8 cellular contexts compared by ENCODE assay signal in the genomic region with DNA sequence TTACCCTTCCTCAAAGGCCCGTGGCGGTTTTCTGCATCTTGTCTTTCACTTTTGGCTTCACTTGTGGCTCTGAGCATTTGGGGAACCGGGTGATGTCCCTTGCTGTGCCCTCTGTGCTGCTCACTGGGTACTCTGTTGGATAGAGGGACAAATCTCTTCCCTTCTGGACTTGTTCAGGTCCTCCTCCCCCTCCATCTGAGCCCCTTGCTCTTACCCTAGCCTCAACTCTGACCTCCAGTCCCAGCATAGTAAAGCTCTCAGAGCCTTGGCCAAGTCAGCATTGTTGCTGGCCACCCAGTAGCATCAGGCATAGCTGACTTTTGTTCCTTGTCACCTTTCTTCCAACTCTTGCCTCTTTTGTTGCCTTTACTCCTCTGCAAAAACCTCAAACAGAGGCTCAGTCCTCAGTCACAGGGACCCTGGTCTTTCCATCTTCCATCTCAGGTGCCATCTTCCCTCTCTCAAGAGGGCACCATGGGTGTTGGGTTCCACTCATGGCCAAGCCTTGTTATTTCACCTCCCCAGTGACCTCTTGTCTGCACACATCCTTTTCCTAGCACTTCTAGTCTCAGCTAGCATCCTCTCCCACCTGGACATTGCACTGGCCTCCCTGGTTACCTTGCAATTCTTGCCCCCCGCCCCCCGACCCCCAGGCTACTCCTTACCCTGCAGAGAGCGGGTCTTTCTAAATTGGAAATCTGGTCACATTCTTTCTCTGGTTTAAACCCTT. TPM values are rescaled to one million over a fixed set of nuclear protein-coding genes. Genes with fewer than 3 reads are reported as not detected.
A peak's percentile ranks its signal among the peaks of the same experiment; 100 is the strongest.
DNase-seq lines count a peak whose midpoint lies in the region; ATAC-seq, FAIRE-seq and TF ChIP-seq lines count a peak whose summit lies in the region.

No MANE protein-coding gene starts in this region.

- H3K4me1 ChIP-seq in A549 (peaks cover 16% of the 10 kb centered on the region; the same call in 2 of the 3 replicates), mucosa of stomach (ENCODE audit: control insufficient read depth, insufficient read depth, low read length) (peaks cover 31% of the 10 kb centered on the region)

- H3K4me1 Mint-ChIP-seq in T-helper 17 cell: peaks cover 31% of the 10 kb centered on the region

- H3K27me3 ChIP-seq in mucosa of stomach (ENCODE audit: control insufficient read depth, insufficient read depth, low read length): no peaks in the 10 kb centered on the region

- peak overlapping the region; percentile 88 for H3K4me2 ChIP-seq in A549

- H3K36me3 Mint-ChIP-seq in T-helper 17 cell (ENCODE audit: low read depth): peaks cover 7% of the 10 kb centered on the region

- H3K27ac Mint-ChIP-seq in T-helper 17 cell: peak overlapping the region; percentile 96

- TF ChIP-seq CTCF in A549 (IDR thresholded peaks at IDR 0.05) (no peak), choroid plexus epithelial cell (conservative IDR thresholded peaks at IDR 0.05; ENCODE audit: low read depth, low read length) (no peak)

- TF ChIP-seq RAD21 in A549 (conservative IDR thresholded peaks at IDR 0.05 in 1 of 2, IDR thresholded peaks at IDR 0.05 in 1 of 2): no peak

- H3K9ac ChIP-seq in mucosa of stomach (ENCODE audit: low read length): peak overlapping the region; percentile 93

- FAIRE-seq in A549 (lab: Jason Lieb, UNC): no peak

- ATAC-seq in A549 (peak in 1 of 2 experiments; percentile 1; a peak in 2 of 6 replicates), GM18520 (IDR thresholded peaks at IDR 0.05; ENCODE audit: unreplicated experiment) (peak; percentile 47), HG03135 (IDR thresholded peaks at IDR 0.05; ENCODE audit: unreplicated experiment) (peak; percentile 57), T-helper 17 cell (peak; percentile 55)

- POLR2A ChIA-PET in A549 (lab: Yijun Ruan, JAX): interaction anchor here (1.8 kb wide), 1 partner anchor 10 kb away, joined by 4 read pairs; no protein-coding TSS in a partner anchor

- H3K4me3 ChIP-seq in A549: peak overlapping the region; percentile 76
- peak overlapping the region; percentile 100 for H3K4me3 ChIP-seq in choroid plexus epithelial cell (ENCODE audit: low read depth, low read length)
- H3K4me3 ChIP-seq in mucosa of stomach (ENCODE audit: low read length): peak overlapping the region; percentile 91

- DNase-seq in A549 (ENCODE audit: low read depth in 1 of 2, low spot score in 1 of 2): peak in 1 of 2 experiments; percentile 56
- peak in 2 of 3 donors; percentile 55 to 61 for DNase-seq in T-helper 17 cell
- DNase-seq in choroid plexus epithelial cell (ENCODE audit: low read depth): no peak
- DNase-seq in substantia nigra (lab: John Stamatoyannopoulos, UW): peak in 6 of 49 donors; percentile 34 to 64 (median 45)
- no peak for DNase-seq in glomerular visceral epithelial cell (ENCODE audit: extremely low spot score)

- no peak for TF ChIP-seq EP300 in A549 (IDR thresholded peaks at IDR 0.05)

- 38% methylated on average over 5 of the region's 6 CpGs for WGBS in A549 (ENCODE audit: missing lambda C conversion rate)

- CTCF ChIA-PET in A549 (lab: Yijun Ruan, JAX): interaction anchor here (0.6 to 22.2 kb wide), 7 partner anchors 8 to 121 kb away, joined by 3 to 370 read pairs (median 8); a partner anchor contains a TSS

- TF ChIP-seq POLR2A in A549 (IDR thresholded peaks at IDR 0.05; ENCODE audit: low read length): no peak

- H3K27me3 Mint-ChIP-seq in T-helper 17 cell: no peaks in the 10 kb centered on the region

- peak overlapping the region; percentile 100 for H3K4me3 Mint-ChIP-seq in T-helper 17 cell

- H3K9me3 ChIP-seq in A549: no peaks in the 10 kb centered on the region
- no peaks in the 10 kb centered on the region for H3K9me3 ChIP-seq in T-helper 17 cell (ENCODE audit: control insufficient read depth, low read length, poor library complexity, severe bottlenecking)
- no peaks in the 10 kb centered on the region for H3K9me3 ChIP-seq in mucosa of stomach (ENCODE audit: control insufficient read depth, low read length)

- H3K27ac ChIP-seq in A549 (peak overlapping the region; percentile 88 to 96), substantia nigra (ENCODE audit: low read depth, low read length, poor library complexity, severe bottlenecking) (peak overlapping the region; percentile 87)

- H3K36me3 ChIP-seq in mucosa of stomach (ENCODE audit: control insufficient read depth, insufficient read depth, low read length): no peaks in the 10 kb centered on the region

TF ChIP-seq in A549, 52 proteins besides CTCF, POLR2A, EP300 and RAD21 (continues in another document):
- TF ChIP-seq, protein P1, sequence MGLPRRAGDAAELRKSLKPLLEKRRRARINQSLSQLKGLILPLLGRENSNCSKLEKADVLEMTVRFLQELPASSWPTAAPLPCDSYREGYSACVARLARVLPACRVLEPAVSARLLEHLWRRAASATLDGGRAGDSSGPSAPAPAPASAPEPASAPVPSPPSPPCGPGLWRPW (IDR thresholded peaks at IDR 0.05): no peak
- no peak for TF ChIP-seq CBX2 (IDR thresholded peaks at IDR 0.05; ENCODE audit: borderline replicate concordance, low read depth)
- TF ChIP-seq, protein P2, sequence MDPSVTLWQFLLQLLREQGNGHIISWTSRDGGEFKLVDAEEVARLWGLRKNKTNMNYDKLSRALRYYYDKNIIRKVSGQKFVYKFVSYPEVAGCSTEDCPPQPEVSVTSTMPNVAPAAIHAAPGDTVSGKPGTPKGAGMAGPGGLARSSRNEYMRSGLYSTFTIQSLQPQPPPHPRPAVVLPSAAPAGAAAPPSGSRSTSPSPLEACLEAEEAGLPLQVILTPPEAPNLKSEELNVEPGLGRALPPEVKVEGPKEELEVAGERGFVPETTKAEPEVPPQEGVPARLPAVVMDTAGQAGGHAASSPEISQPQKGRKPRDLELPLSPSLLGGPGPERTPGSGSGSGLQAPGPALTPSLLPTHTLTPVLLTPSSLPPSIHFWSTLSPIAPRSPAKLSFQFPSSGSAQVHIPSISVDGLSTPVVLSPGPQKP (IDR thresholded peaks at IDR 0.05; ENCODE audit: low read depth, low read length): no peak
- TF ChIP-seq, protein P3, sequence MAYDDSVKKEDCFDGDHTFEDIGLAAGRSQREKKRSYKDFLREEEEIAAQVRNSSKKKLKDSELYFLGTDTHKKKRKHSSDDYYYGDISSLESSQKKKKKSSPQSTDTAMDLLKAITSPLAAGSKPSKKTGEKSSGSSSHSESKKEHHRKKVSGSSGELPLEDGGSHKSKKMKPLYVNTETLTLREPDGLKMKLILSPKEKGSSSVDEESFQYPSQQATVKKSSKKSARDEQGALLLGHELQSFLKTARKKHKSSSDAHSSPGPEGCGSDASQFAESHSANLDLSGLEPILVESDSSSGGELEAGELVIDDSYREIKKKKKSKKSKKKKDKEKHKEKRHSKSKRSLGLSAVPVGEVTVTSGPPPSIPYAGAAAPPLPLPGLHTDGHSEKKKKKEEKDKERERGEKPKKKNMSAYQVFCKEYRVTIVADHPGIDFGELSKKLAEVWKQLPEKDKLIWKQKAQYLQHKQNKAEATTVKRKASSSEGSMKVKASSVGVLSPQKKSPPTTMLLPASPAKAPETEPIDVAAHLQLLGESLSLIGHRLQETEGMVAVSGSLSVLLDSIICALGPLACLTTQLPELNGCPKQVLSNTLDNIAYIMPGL (CRISPR knock-in tag; IDR thresholded peaks at IDR 0.05; ENCODE audit: borderline replicate concordance): no peak
- no peak for TF ChIP-seq KDM1A (IDR thresholded peaks at IDR 0.05; ENCODE audit: low read depth)
- TF ChIP-seq KDM5A (IDR thresholded peaks at IDR 0.05): no peak

RNA-seq across cellular contexts. Expression of a gene that starts 0.4 kb away (rescaled TPM):
- polyA plus RNA-seq in A549 (2011; rRNA removed) (11.0 and 11.3 TPM in 2 replicates), A549 (2017; fragmentation: RNase III; extraction: RNeasy Plus Mini Kit Qiagen cat#74134 plus additional on column Dnase treatment) (51.9 to 53.5 TPM (median 52.4 TPM) in 3 replicates)
- 74.3 and 76.3 TPM in 2 replicates for polyA plus RNA-seq in A549 (2012; cell fraction: cytosol; rRNA removed)
- 57.1 and 62.6 TPM in 2 replicates for polyA plus RNA-seq in A549 (2012; cell fraction: nucleus; rRNA removed)
- polyA minus RNA-seq in A549 (2011; rRNA and poly(A)+ RNA removed): 5.2 and 6.7 TPM in 2 replicates
- total RNA-seq in T-helper 17 cell: 100 to 1,000 TPM in 1 of 2 donors, 10 to 100 TPM in 1; 93.7 to 119 TPM

RNA-seq across cellular contexts. Expression of a gene that starts 5.4 kb away (rescaled TPM):
- polyA plus RNA-seq in A549 (2011; rRNA removed): 0.92 and 1.6 TPM in 2 replicates
- polyA plus RNA-seq in A549 (2012; cell fraction: cytosol; rRNA removed): 5.4 and 6.9 TPM in 2 replicates
- polyA plus RNA-seq in A549 (2012; cell fraction: nucleus; rRNA removed): 15.4 and 21.9 TPM in 2 replicates
- polyA plus RNA-seq in A549 (2017; fragmentation: RNase III; extraction: RNeasy Plus Mini Kit Qiagen cat#74134 plus additional on column Dnase treatment): 3.6 to 4.4 TPM (median 3.9 TPM) in 3 replicates
- polyA minus RNA-seq in A549 (2011; rRNA and poly(A)+ RNA removed): 0.83 and 1.6 TPM in 2 replicates
- 1 to 10 TPM; 6.7 to 8.4 TPM for total RNA-seq in T-helper 17 cell

RNA-seq across cellular contexts. Expression of a gene that starts 6.9 kb away (rescaled TPM):
- polyA plus RNA-seq in A549 (2011; rRNA removed) (1.7 and 2.6 TPM in 2 replicates), A549 (2017; fragmentation: RNase III; extraction: RNeasy Plus Mini Kit Qiagen cat#74134 plus additional on column Dnase treatment) (8.4 to 11.2 TPM (median 10.0 TPM) in 3 replicates)
- polyA plus RNA-seq in A549 (2012; cell fraction: cytosol; rRNA removed): 5.6 and 7.2 TPM in 2 replicates
- 61.3 and 65.9 TPM in 2 replicates for polyA plus RNA-seq in A549 (2012; cell fraction: nucleus; rRNA removed)
- 0.66 and 1.5 TPM in 2 replicates for polyA minus RNA-seq in A549 (2011; rRNA and poly(A)+ RNA removed)
- 1 to 10 TPM; 4.6 to 5.7 TPM for total RNA-seq in T-helper 17 cell

RNA-seq across cellular contexts. Expression of a gene that starts 31.4 kb away (rescaled TPM):
- polyA plus RNA-seq in A549 (2011; rRNA removed) (18.2 and 19.5 TPM in 2 replicates), A549 (2017; fragmentation: RNase III; extraction: RNeasy Plus Mini Kit Qiagen cat#74134 plus additional on column Dnase treatment) (32.6 to 34.7 TPM (median 33.2 TPM) in 3 replicates)
- polyA plus RNA-seq in A549 (2012; cell fraction: cytosol; rRNA removed): 31.7 and 34.8 TPM in 2 replicates
- polyA plus RNA-seq in A549 (2012; cell fraction: nucleus; rRNA removed): 134 and 182 TPM in 2 replicates
- 57.8 and 60.3 TPM in 2 replicates for polyA minus RNA-seq in A549 (2011; rRNA and poly(A)+ RNA removed)
- total RNA-seq in T-helper 17 cell: 10 to 100 TPM; 19.5 to 24.3 TPM

RNA-seq across cellular contexts. Expression of a gene that starts 43.3 kb away (rescaled TPM):
- polyA plus RNA-seq in A549 (2011; rRNA removed): not detected in 2 replicates
- not detected in 2 replicates for polyA plus RNA-seq in A549 (2012; cell fraction: cytosol; rRNA removed)
- polyA plus RNA-seq in A549 (2012; cell fraction: nucleus; rRNA removed): 0.02 TPM in 1 of 2 replicates, not detected in the other
- not detected in 3 replicates for polyA plus RNA-seq in A549 (2017; fragmentation: RNase III; extraction: RNeasy Plus Mini Kit Qiagen cat#74134 plus additional on column Dnase treatment)
- polyA minus RNA-seq in A549 (2011; rRNA and poly(A)+ RNA removed): not detected in 2 replicates
- under 1 TPM; 0.22 to 0.68 TPM for total RNA-seq in T-helper 17 cell

Comparison
In these comparisons a context has a peak if more than half of its experiments do, and no peak if none do; other contexts are left out.
1. DNase-seq: peak in T-helper 17 cell (2 of 3); none in choroid plexus epithelial cell (single experiment) and glomerular visceral epithelial cell (single experiment).
2. Peak in every context shown above with its lines, with median percentiles within 50 percentile points of each other: H3K4me3 ChIP-seq.